24 cellular contexts compared by ENCODE assay signal in genomic region chr16:85668676-85669424, GRCh38.
"Had no signal": no experiment of that assay in that cellular context is flagged by ENCODE, and none has a peak within 500 bp of the region (broad histone marks: within the 10 kb centered on the region; RNA-seq: fewer than 3 reads in every experiment).

No MANE protein-coding gene starts in this region.

- H3K27me3 Mint-ChIP-seq: naive B cell had no signal

- DNase-seq: effector CD4-positive, alpha-beta T cell; endodermal cell; erythroblast; foreskin keratinocyte; immature natural killer cell; left colon; left ventricle myocardium superior; mesendoderm; naive B cell; occipital lobe; retina; stimulated activated CD4-positive, alpha-beta T cell treated with anti-CD3 and anti-CD28 coated beads, Interleukin-12 subunit alpha, Interleukin-12 subunit beta, amount 100 ng/mL, for 4 hours; stimulated activated naive CD4-positive, alpha-beta T cell treated with Interleukin-2 at 50 U/mL for 16 hours; thyroid gland had no signal

- H3K27me3 ChIP-seq: foreskin keratinocyte, suprapubic skin, thyroid gland, upper lobe of left lung, vagina had no signal

- H3K9me3 ChIP-seq: psoas muscle, suprapubic skin, thyroid gland, upper lobe of left lung, vagina had no signal

- H3K4me3 Mint-ChIP-seq: endodermal cell, immature natural killer cell, naive B cell, nephron had no signal

- ATAC-seq: foreskin keratinocyte, left colon, left ventricle myocardium superior, sciatic nerve had no signal

- FAIRE-seq: endothelial cell of umbilical vein, keratinocyte had no signal

- H3K9me3 Mint-ChIP-seq: endodermal cell, immature natural killer cell, naive B cell, nephron had no signal

- H3K27ac ChIP-seq: coronary artery, foreskin keratinocyte, psoas muscle, skin epidermis, suprapubic skin, thyroid gland, upper lobe of left lung, vagina had no signal

- H3K4me3 ChIP-seq: coronary artery, psoas muscle, skin epidermis, suprapubic skin, thyroid gland, upper lobe of left lung, vagina had no signal

- H3K4me1 ChIP-seq: foreskin keratinocyte, suprapubic skin, vagina had no signal

- H3K4me1 Mint-ChIP-seq: endodermal cell, immature natural killer cell had no signal
